ENCODE assay signal across 3 cellular contexts in the genomic region with DNA sequence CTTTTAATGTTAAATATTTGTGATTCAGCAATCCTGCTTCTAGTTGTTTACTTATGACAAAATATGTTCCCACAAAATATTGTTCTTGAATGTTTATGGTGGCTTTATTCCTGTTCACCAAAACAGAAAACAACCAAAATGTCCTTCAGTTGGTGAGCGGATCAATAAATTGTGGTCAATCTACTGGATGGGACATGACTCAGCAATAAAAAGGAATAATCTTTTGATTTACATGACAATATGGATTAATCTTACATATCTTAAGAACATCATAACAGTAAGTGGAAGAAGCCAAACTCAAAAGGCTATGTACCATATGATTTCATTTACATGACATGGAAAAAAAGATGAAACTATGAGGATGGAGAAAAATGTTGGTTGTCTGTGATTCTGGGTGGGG.
TF ChIP-seq lines count a peak whose summit lies in the region.

No MANE protein-coding gene starts in this region.

TF ChIP-seq in HepG2, 621 proteins besides CTCF, POLR2A, EP300 and RAD21:
- TF ChIP-seq MAFK (conservative IDR thresholded peaks at IDR 0.05 in 1 of 2, IDR thresholded peaks at IDR 0.05 in 1 of 2; ENCODE audit: low read length in 2 of 2), result peak; percentile 38 to 69; a peak in 3 of 4 replicates
- peak; percentile 42 for TF ChIP-seq MAFF (IDR thresholded peaks at IDR 0.05; ENCODE audit: low read depth, low read length)
- peak; percentile 77 for TF ChIP-seq NFE2L2 (IDR thresholded peaks at IDR 0.05; ENCODE audit: low read length)
- TF ChIP-seq ZNF605 (CRISPR knock-in tag; IDR thresholded peaks at IDR 0.05), result no peak

TF ChIP-seq in K562, 482 proteins besides CTCF, POLR2A, EP300 and RAD21:
- TF ChIP-seq MAFG (tag; conservative IDR thresholded peaks at IDR 0.05) (peak; percentile 51; the same call in 1 of the 2 replicates), PHB2 (IDR thresholded peaks at IDR 0.05; ENCODE audit: low read depth) (no peak), MAFF (IDR thresholded peaks at IDR 0.05; ENCODE audit: low read length) (peak; percentile 42; the same call in 1 of the 2 replicates), NFE2 (IDR thresholded peaks at IDR 0.05; ENCODE audit: low read depth) (0 out of 2 replicates have a peak, but pooled peaks have one; percentile 23), ZNF316 (IDR thresholded peaks at IDR 0.05) (0 out of 2 replicates have a peak, but pooled peaks have one; percentile 17), NFE2L1 (tag; IDR thresholded peaks at IDR 0.05; ENCODE audit: borderline replicate concordance, low read depth) (peak; percentile 50; the same call in 1 of the 2 replicates)
- TF ChIP-seq, protein P1, sequence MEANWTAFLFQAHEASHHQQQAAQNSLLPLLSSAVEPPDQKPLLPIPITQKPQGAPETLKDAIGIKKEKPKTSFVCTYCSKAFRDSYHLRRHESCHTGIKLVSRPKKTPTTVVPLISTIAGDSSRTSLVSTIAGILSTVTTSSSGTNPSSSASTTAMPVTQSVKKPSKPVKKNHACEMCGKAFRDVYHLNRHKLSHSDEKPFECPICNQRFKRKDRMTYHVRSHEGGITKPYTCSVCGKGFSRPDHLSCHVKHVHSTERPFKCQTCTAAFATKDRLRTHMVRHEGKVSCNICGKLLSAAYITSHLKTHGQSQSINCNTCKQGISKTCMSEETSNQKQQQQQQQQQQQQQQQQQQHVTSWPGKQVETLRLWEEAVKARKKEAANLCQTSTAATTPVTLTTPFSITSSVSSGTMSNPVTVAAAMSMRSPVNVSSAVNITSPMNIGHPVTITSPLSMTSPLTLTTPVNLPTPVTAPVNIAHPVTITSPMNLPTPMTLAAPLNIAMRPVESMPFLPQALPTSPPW (CRISPR knock-in tag; IDR thresholded peaks at IDR 0.05), result no peak

TF ChIP-seq in endothelial cell of umbilical vein, 7 proteins besides CTCF, POLR2A, EP300 and RAD21:
- no peak for TF ChIP-seq EZH2 (IDR thresholded peaks at IDR 0.05; ENCODE audit: borderline replicate concordance, low read depth, low read length, severe bottlenecking)
- TF ChIP-seq POLR2AphosphoS5 (IDR thresholded peaks at IDR 0.05; ENCODE audit: insufficient read depth, low read depth, low read length), result no peak
- no peak for TF ChIP-seq MYC (IDR thresholded peaks at IDR 0.05; ENCODE audit: low read depth, low read length)
- TF ChIP-seq GATA2 (IDR thresholded peaks at IDR 0.05; ENCODE audit: insufficient read depth, insufficient read length, low read depth, low read length), result no peak
- no peak for TF ChIP-seq FOS (IDR thresholded peaks at IDR 0.05; ENCODE audit: borderline replicate concordance, insufficient read depth, low read length)
- TF ChIP-seq, protein P2, sequence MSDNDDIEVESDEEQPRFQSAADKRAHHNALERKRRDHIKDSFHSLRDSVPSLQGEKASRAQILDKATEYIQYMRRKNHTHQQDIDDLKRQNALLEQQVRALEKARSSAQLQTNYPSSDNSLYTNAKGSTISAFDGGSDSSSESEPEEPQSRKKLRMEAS (IDR thresholded peaks at IDR 0.05; ENCODE audit: insufficient read depth, insufficient read length), result no peak
- no peak for TF ChIP-seq JUN (IDR thresholded peaks at IDR 0.05; ENCODE audit: borderline replicate concordance, insufficient read depth, insufficient read length, low read depth)
